ENCODE assay signal across 8 cellular contexts in genomic region chr3:135966349-135966695, GRCh38. TPM values are rescaled to one million over a fixed set of nuclear protein-coding genes. Genes with fewer than 3 reads are reported as not detected.
DNase-seq lines count a peak whose midpoint lies in the region; TF ChIP-seq lines count a peak whose summit lies in the region.

No MANE protein-coding gene starts in this region.

- no peaks in the 10 kb centered on the region for H3K36me3 ChIP-seq in ascending aorta
- no peaks in the 10 kb centered on the region for H3K36me3 ChIP-seq in stomach

- H3K27ac Mint-ChIP-seq in immature natural killer cell = no peak overlapping the region

- intact Hi-C loops in ascending aorta (cut with DNase I) (loop anchor here (2.0 to 10.0 kb wide), 6 partner anchors 49 to 1482 kb away; partner anchors contain the start of genes ANAPC13, CEP63, NCK1 and STAG1), stomach (cut with DNase I; ENCODE audit: low total_unique reads) (no loop called here)

- peaks cover 0 to 4% (median 0%) of the 10 kb centered on the region in 3 donors for H3K36me3 Mint-ChIP-seq in immature natural killer cell

- H3K27me3 ChIP-seq in HL-60 (ENCODE audit: insufficient read depth, poor library complexity, severe bottlenecking) (peaks cover 41% of the 10 kb centered on the region), ascending aorta (no peaks in the 10 kb centered on the region), stomach (peaks cover 0 to 12% (median 9%) of the 10 kb centered on the region in 3 donors)

- TF ChIP-seq POLR2A in stomach (IDR thresholded peaks at IDR 0.05) = no peak

- WGBS in stomach, 5 donors = 0 to 1% (median 1%) methylated on average over 13 to 29 of the region's 29 CpGs

- peak; percentile 35 to 84 (median 79) for DNase-seq in NCI-H1417 (lab: John Stamatoyannopoulos, UW)
- no peak for DNase-seq in NCI-H1417 treated with DMSO at 0.1 percent for 48 hours (lab: John Stamatoyannopoulos, UW)
- DNase-seq in HL-60 (ENCODE audit: low read depth in 1 of 2, low spot score in 1 of 2) = no peak
- no peak for DNase-seq in ascending aorta (ENCODE audit: low spot score in 2 of 2)
- DNase-seq in immature natural killer cell = peak in 1 of 3 donors; percentile 3
- DNase-seq in stomach = no peak
- DNase-seq in GM10266 (ENCODE audit: extremely low spot score) = no peak
- DNase-seq in NK-92 (lab: John Stamatoyannopoulos, UW; ENCODE audit: unreplicated experiment) = no peak

- H3K27me3 Mint-ChIP-seq in immature natural killer cell (ENCODE audit: low read depth in 3 of 3) = peaks cover 1 to 15% (median 6%) of the 10 kb centered on the region in 3 donors

- TF ChIP-seq CTCF in HL-60 (IDR thresholded peaks at IDR 0.05; ENCODE audit: insufficient read depth, low read length) (no peak), ascending aorta (IDR thresholded peaks at IDR 0.05) (no peak), stomach (IDR thresholded peaks at IDR 0.05) (no peak), GM10266 (IDR thresholded peaks at IDR 0.05; ENCODE audit: control insufficient read depth, insufficient read depth, low read depth, missing control alignments) (no peak)

- H3K9me3 Mint-ChIP-seq in immature natural killer cell = peaks cover 0 to 7% (median under 1%) of the 10 kb centered on the region in 6 donors

- H3K4me1 ChIP-seq in ascending aorta (peaks cover 0 to 16% of the 10 kb centered on the region in 2 donors), stomach (peaks cover 14 to 66% (median 34%) of the 10 kb centered on the region in 4 donors)

- H3K9me3 ChIP-seq in ascending aorta = no peaks in the 10 kb centered on the region
- peaks cover 0 to 4% (median 0%) of the 10 kb centered on the region in 4 donors for H3K9me3 ChIP-seq in stomach

- H3K27ac ChIP-seq in HL-60 (replicated peaks) (no peak overlapping the region), ascending aorta (peak overlapping the region; percentile 94 to 95), stomach (peak overlapping the region; percentile 89 to 99 (median 94))

- TF ChIP-seq EP300 in stomach (IDR thresholded peaks at IDR 0.05) = no peak

- H3K4me3 ChIP-seq in HL-60 (replicated peaks; ENCODE audit: insufficient read depth, low read length) = peak overlapping the region; percentile 45
- H3K4me3 ChIP-seq in ascending aorta = peak overlapping the region; percentile 76 to 92
- peak overlapping the region; percentile 67 to 84 (median 78) for H3K4me3 ChIP-seq in stomach

- peaks cover 11 to 27% of the 10 kb centered on the region in 2 donors for H3K4me1 Mint-ChIP-seq in immature natural killer cell

- peak overlapping the region; percentile 79 to 86 (median 82) for H3K4me3 Mint-ChIP-seq in immature natural killer cell

RNA-seq across cellular contexts. Expression of gene PPP2R3A, which starts 0.8 kb away (rescaled TPM):
- total RNA-seq in ascending aorta (10.5 TPM), stomach (10 to 100 TPM; 11.6 to 51.8 (median 34.7) TPM)
- polyA plus RNA-seq in immature natural killer cell (under 1 TPM; 0.06 to 0.24 (median 0.09) TPM), stomach (1 to 10 TPM; 2.8 to 5.2 (median 4.3) TPM)

Comparison
In these comparisons a context has a peak if more than half of its experiments do, and no peak if none do; other contexts are left out.
1. DNase-seq: peak in NCI-H1417 (3 of 3); none in NCI-H1417 treated with DMSO at 0.1 percent for 48 hours (single experiment), HL-60 (0 of 2), ascending aorta (0 of 2), stomach (single experiment), GM10266 (single experiment) and NK-92 (single experiment).
2. Peak in every context shown above with its lines, with median percentiles within 50 percentile points of each other: H3K4me3 ChIP-seq.